ENCODE assay signal across 8 cellular contexts in genomic region chr4:85127653-85128052, GRCh38.
DNase-seq lines count a peak whose midpoint lies in the region; ATAC-seq, FAIRE-seq and TF ChIP-seq lines count a peak whose summit lies in the region.

No MANE protein-coding gene starts in this region.

- no peaks in the 10 kb centered on the region for H3F3A ChIP-seq in SU-DHL-6 (ENCODE audit: insufficient read depth)

- H3K9me3 ChIP-seq in SU-DHL-6 (ENCODE audit: insufficient read depth, low read length) (no peaks in the 10 kb centered on the region), right atrium auricular region (no peaks in the 10 kb centered on the region)

- no peak for FAIRE-seq in RCC 7860 (lab: Jason Lieb, UNC)

- no peaks in the 10 kb centered on the region for H3K36me3 ChIP-seq in SU-DHL-6 (ENCODE audit: low read length)
- no peaks in the 10 kb centered on the region for H3K36me3 ChIP-seq in right atrium auricular region

- ATAC-seq in GM19452 (IDR thresholded peaks at IDR 0.05; ENCODE audit: unreplicated experiment) = peak; percentile 95
- peak; percentile 98 for ATAC-seq in HG03342 (IDR thresholded peaks at IDR 0.05; ENCODE audit: unreplicated experiment)

- no peak overlapping the region for H3K4me2 ChIP-seq in SU-DHL-6 (ENCODE audit: low read depth, low read length, poor library complexity, severe bottlenecking)

- H3K4me1 ChIP-seq in right atrium auricular region = no peaks in the 10 kb centered on the region

- H3K27ac ChIP-seq in SU-DHL-6 (ENCODE audit: low read depth, low read length) = no peak overlapping the region
- no peak overlapping the region for H3K27ac ChIP-seq in right atrium auricular region

- H3K27me3 ChIP-seq in SU-DHL-6 (ENCODE audit: low read length) = no peaks in the 10 kb centered on the region
- no peaks in the 10 kb centered on the region for H3K27me3 ChIP-seq in right atrium auricular region

- H2AFZ ChIP-seq in SU-DHL-6 (ENCODE audit: low read depth, low read length, severe bottlenecking) = peak overlapping the region; percentile 41

- in situ Hi-C loops in G401 (cut with HindIII; ENCODE audit: low sequenced_read_pairs) = no loop called here

- H3K4me3 ChIP-seq in SU-DHL-6 (ENCODE audit: insufficient read depth, low read length, poor library complexity, severe bottlenecking) (no peak overlapping the region), right atrium auricular region (no peak overlapping the region)

- TF ChIP-seq CTCF in SU-DHL-6 (IDR thresholded peaks at IDR 0.05; ENCODE audit: insufficient read depth, low read length, poor library complexity, severe bottlenecking) (no peak), right atrium auricular region (IDR thresholded peaks at IDR 0.05) (peak; percentile 38 to 59)

- H3K9me2 ChIP-seq in SU-DHL-6 (replicated peaks; ENCODE audit: insufficient read depth, low read length) = no peaks in the 10 kb centered on the region

- no peak overlapping the region for H3K9ac ChIP-seq in SU-DHL-6 (ENCODE audit: low read length)

- H4K20me1 ChIP-seq in SU-DHL-6 (ENCODE audit: low read depth, low read length) = no peaks in the 10 kb centered on the region

- DNase-seq in G401 (ENCODE audit: low spot score) = peak; percentile 34
- DNase-seq in right atrium auricular region (ENCODE audit: low spot score) = no peak
- DNase-seq in superior temporal gyrus (ENCODE audit: extremely low spot score) = no peak
- no peak for DNase-seq in activated gamma-delta T cell treated with Interleukin-2 at 50 U/mL for 16 hours
- no peak for DNase-seq in RCC 7860 (ENCODE audit: low spot score)

- H3K79me2 ChIP-seq in SU-DHL-6 (ENCODE audit: insufficient read depth, low read length) = no peaks in the 10 kb centered on the region
